Comparison of ENCODE assay signal across 20 cellular contexts in the genomic region with DNA sequence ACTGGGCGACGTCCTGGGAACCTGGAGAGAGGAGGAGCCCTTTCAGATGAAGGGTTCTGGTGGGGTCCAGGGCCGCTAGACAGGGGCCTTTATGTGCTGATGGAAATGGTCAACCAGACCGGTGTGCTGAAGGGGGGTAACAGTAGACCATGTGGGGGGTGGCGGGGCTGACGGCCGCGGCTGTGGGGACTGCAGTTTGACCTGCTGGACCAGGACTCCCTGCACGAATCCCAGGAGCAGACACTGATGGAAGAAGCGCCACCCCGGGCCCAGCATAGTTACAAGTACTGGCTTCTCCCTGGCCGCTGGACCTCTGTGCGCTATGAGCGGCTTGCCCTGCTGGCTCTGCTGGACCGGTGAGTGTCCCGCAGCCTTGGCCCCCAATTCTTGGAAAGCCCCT. TPM values are rescaled to one million over a fixed set of nuclear protein-coding genes. Genes with fewer than 3 reads are reported as not detected.
DNase-seq lines count a peak whose midpoint lies in the region; ATAC-seq and TF ChIP-seq lines count a peak whose summit lies in the region.
"Had no signal": no experiment of that assay in that cellular context is flagged by ENCODE, and none has a peak within 500 bp of the region (broad histone marks: within the 10 kb centered on the region; RNA-seq: fewer than 3 reads in every experiment).

No MANE protein-coding gene starts in this region.

- no peak overlapping the region for H3K4me3 ChIP-seq in heart left ventricle

- no peak overlapping the region for H3K27ac Mint-ChIP-seq in endothelial cell (ENCODE audit: unreplicated experiment)
- no peak overlapping the region for H3K27ac Mint-ChIP-seq in activated T-cell treated with anti-CD3 and anti-CD28 coated beads, Interleukin-2, amount 50 U/mL, for 24 hours
- H3K27ac Mint-ChIP-seq: CD8-positive, alpha-beta T cell had no signal

- 93 to 96% (median 94%) methylated on average over 11 to 16 of the region's 16 CpGs for WGBS in heart left ventricle, 4 donors

- TF ChIP-seq POLR2A in heart left ventricle (IDR thresholded peaks at IDR 0.05), result no peak

- H3K4me1 Mint-ChIP-seq in endothelial cell (ENCODE audit: unreplicated experiment), result peaks cover under 1% of the 10 kb centered on the region
- peaks cover 27% of the 10 kb centered on the region for H3K4me1 Mint-ChIP-seq in activated T-cell treated with anti-CD3 and anti-CD28 coated beads, Interleukin-2, amount 50 U/mL, for 24 hours (ENCODE audit: low read depth)

- DNase-seq in left ventricle myocardium superior (peak; percentile 26), heart left ventricle (no peak), endothelial cell (ENCODE audit: low spot score) (no peak), GM19238 (ENCODE audit: insufficient read length, low spot score) (no peak), RKO (ENCODE audit: low spot score) (no peak)
- no peak for DNase-seq in activated T-cell treated with anti-CD3 and anti-CD28 coated beads, Interleukin-2, amount 50 U/mL, for 24 hours
- DNase-seq: AML-193; C1 segment of cervical spinal cord; CD8-positive, alpha-beta T cell; IMR-90; NCI-H1105 treated with DMSO at 0.1 percent for 48 hours; NCI-H2029 treated with DMSO at 0.1 percent for 48 hours; NCI-H226; NCI-H510A treated with DMSO at 0.1 percent for 48 hours; NCI-H748 treated with DMSO at 0.1 percent for 48 hours had no signal

- intact Hi-C loops in left ventricle myocardium superior (cut with micrococcal nuclease), result no loop called here
- intact Hi-C loops in heart left ventricle (cut with DNase I), result loop anchor here in 4 of 10 donors (10.0 kb wide), 2 partner anchors 83 to 193 kb away; no protein-coding TSS in a partner anchor

- H3K36me3 Mint-ChIP-seq in endothelial cell (ENCODE audit: low read depth, unreplicated experiment), result peaks cover 31% of the 10 kb centered on the region
- peaks cover 95% of the 10 kb centered on the region for H3K36me3 Mint-ChIP-seq in activated T-cell treated with anti-CD3 and anti-CD28 coated beads, Interleukin-2, amount 50 U/mL, for 24 hours (ENCODE audit: low read depth)

- peak overlapping the region; percentile 60 for H3K4me3 Mint-ChIP-seq in endothelial cell (ENCODE audit: unreplicated experiment)
- no peak overlapping the region for H3K4me3 Mint-ChIP-seq in activated T-cell treated with anti-CD3 and anti-CD28 coated beads, Interleukin-2, amount 50 U/mL, for 24 hours
- H3K4me3 Mint-ChIP-seq: CD8-positive, alpha-beta T cell had no signal

- no peak overlapping the region for H3K27ac ChIP-seq in heart left ventricle

- no peak for TF ChIP-seq CTCF in heart left ventricle (IDR thresholded peaks at IDR 0.05)
- no peak for TF ChIP-seq CTCF in endothelial cell (IDR thresholded peaks at IDR 0.05; ENCODE audit: unreplicated experiment)

- peaks cover 2 to 100% (median 94%) of the 10 kb centered on the region in 9 donors for H3K36me3 ChIP-seq in heart left ventricle

- H3K27me3 ChIP-seq in heart left ventricle, result no peaks in the 10 kb centered on the region

- no peaks in the 10 kb centered on the region for H3K9me3 Mint-ChIP-seq in endothelial cell (ENCODE audit: unreplicated experiment)
- H3K9me3 Mint-ChIP-seq in activated T-cell treated with anti-CD3 and anti-CD28 coated beads, Interleukin-2, amount 50 U/mL, for 24 hours, result no peaks in the 10 kb centered on the region
- H3K9me3 Mint-ChIP-seq: CD8-positive, alpha-beta T cell had no signal

- peaks cover 13% of the 10 kb centered on the region for H3K27me3 Mint-ChIP-seq in endothelial cell (ENCODE audit: unreplicated experiment)
- no peaks in the 10 kb centered on the region for H3K27me3 Mint-ChIP-seq in activated T-cell treated with anti-CD3 and anti-CD28 coated beads, Interleukin-2, amount 50 U/mL, for 24 hours

- ATAC-seq in left ventricle myocardium superior (no peak), heart left ventricle (no peak)
- ATAC-seq: CD8-positive, alpha-beta T cell; SK-N-SH treated with all-trans-retinoic acid at 6 μM for 48 hours had no signal

- H3K4me1 ChIP-seq in heart left ventricle, result peaks cover 0 to 15% (median 11%) of the 10 kb centered on the region in 12 donors

- no peaks in the 10 kb centered on the region for H3K9me3 ChIP-seq in heart left ventricle

RNA-seq across cellular contexts. Expression of gene PCNX3, which starts 6.4 kb away (rescaled TPM):
- total RNA-seq in left ventricle myocardium superior, result 11.8 TPM
- 10 to 100 TPM in 8 of 9 donors, 1 to 10 TPM in 1; 9.5 to 23.4 (median 15.4) TPM for total RNA-seq in heart left ventricle
- polyA plus RNA-seq in heart left ventricle, result 10 to 100 TPM in 1 of 2 donors, 1 to 10 TPM in 1; 7.1 to 14.0 TPM
- 76.1 TPM for total RNA-seq in endothelial cell (ENCODE audit: unreplicated experiment)

RNA-seq across cellular contexts. Expression of gene MAP3K11, which starts 8.0 kb away (rescaled TPM):
- total RNA-seq in left ventricle myocardium superior (39.0 TPM), heart left ventricle (10 to 100 TPM; 26.2 to 68.6 (median 31.4) TPM), endothelial cell (ENCODE audit: unreplicated experiment) (238 TPM)
- polyA plus RNA-seq in heart left ventricle, result 10 to 100 TPM; 29.4 to 39.3 TPM

RNA-seq across cellular contexts. Expression of gene SIPA1, which starts 15.9 kb away (rescaled TPM):
- total RNA-seq in left ventricle myocardium superior (32.0 TPM), heart left ventricle (10 to 100 TPM; 17.0 to 63.3 (median 21.6) TPM), endothelial cell (ENCODE audit: unreplicated experiment) (267 TPM)
- polyA plus RNA-seq in heart left ventricle, result 10 to 100 TPM; 26.5 to 35.5 TPM

RNA-seq across cellular contexts. Expression of gene KCNK7, which starts 26.4 kb away (rescaled TPM):
- total RNA-seq in left ventricle myocardium superior, result 0.94 TPM
- under 1 TPM in 7 of 9 donors, not detected in 2; 0.18 to 0.75 (median 0.41) TPM for total RNA-seq in heart left ventricle
- polyA plus RNA-seq in heart left ventricle, result 1 to 10 TPM in 1 of 2 donors, under 1 TPM in 1; 0.42 to 1.6 TPM
- total RNA-seq in endothelial cell (ENCODE audit: unreplicated experiment), result 2.0 TPM
- total RNA-seq: A172, Daoy, H4, IMR-90 had no signal
- polyA plus RNA-seq: AG04450 had no signal

RNA-seq across cellular contexts. Expression of gene RELA, which starts 40.7 kb away (rescaled TPM):
- total RNA-seq in left ventricle myocardium superior, result 40.1 TPM
- total RNA-seq in heart left ventricle, result 10 to 100 TPM; 31.2 to 86.4 (median 42.3) TPM
- polyA plus RNA-seq in heart left ventricle, result 10 to 100 TPM; 22.2 to 49.5 TPM
- 62.6 TPM for total RNA-seq in endothelial cell (ENCODE audit: unreplicated experiment)
